8 cellular contexts compared by ENCODE assay signal in genomic region chr7:129635300-129636029, GRCh38. TPM values are rescaled to one million over a fixed set of nuclear protein-coding genes. Genes with fewer than 3 reads are reported as not detected.
DNase-seq lines count a peak whose midpoint lies in the region; ATAC-seq and TF ChIP-seq lines count a peak whose summit lies in the region.

No MANE protein-coding gene starts in this region.

- H3F3A ChIP-seq in OCI-LY1 (ENCODE audit: insufficient read depth, low read length): no peaks in the 10 kb centered on the region

- H3K36me3 ChIP-seq in BJ (ENCODE audit: control insufficient read depth, insufficient read depth, low read length): no peaks in the 10 kb centered on the region
- no peaks in the 10 kb centered on the region for H3K36me3 ChIP-seq in OCI-LY1 (ENCODE audit: insufficient read depth, low read length)
- no peaks in the 10 kb centered on the region for H3K36me3 ChIP-seq in suprapubic skin

- no peaks in the 10 kb centered on the region for H3K27me3 ChIP-seq in BJ (ENCODE audit: control insufficient read depth, insufficient read depth, low read length)
- no peaks in the 10 kb centered on the region for H3K27me3 ChIP-seq in OCI-LY1 (ENCODE audit: insufficient read depth, low read length)
- H3K27me3 ChIP-seq in suprapubic skin: no peaks in the 10 kb centered on the region

- H3K9ac ChIP-seq in OCI-LY1 (ENCODE audit: low read length): no peak overlapping the region

- peaks cover 11 to 50% (median 46%) of the 10 kb centered on the region in 4 donors for H3K4me1 Mint-ChIP-seq in naive thymus-derived CD8-positive, alpha-beta T cell

- peak; percentile 93 for TF ChIP-seq CTCF in BJ (IDR thresholded peaks at IDR 0.05; ENCODE audit: insufficient read depth, low read depth, low read length)
- peak; percentile 100 for TF ChIP-seq CTCF in OCI-LY1 (IDR thresholded peaks at IDR 0.05; ENCODE audit: low read length)
- TF ChIP-seq CTCF in suprapubic skin (IDR thresholded peaks at IDR 0.05): peak; percentile 28 to 72

- no peak for DNase-seq in BJ (ENCODE audit: low read depth)
- peak; percentile 49 for DNase-seq in GM19238 (ENCODE audit: insufficient read length, low spot score)
- peak; percentile 65 for DNase-seq in HT1080 (ENCODE audit: low read depth)
- DNase-seq in activated T-cell treated with anti-CD3 and anti-CD28 coated beads for 1 hour (ENCODE audit: low read depth): peak; percentile 58
- peak; percentile 14 for DNase-seq in epithelial cell of prostate (ENCODE audit: low read depth, low spot score)
- DNase-seq in naive thymus-derived CD8-positive, alpha-beta T cell: peak; percentile 28 to 83 (median 64)
- peak in 1 of 2 donors; percentile 63 for DNase-seq in suprapubic skin (ENCODE audit: low spot score in 2 of 2)

- H3K9me3 ChIP-seq in OCI-LY1 (ENCODE audit: low read length) (no peaks in the 10 kb centered on the region), suprapubic skin (no peaks in the 10 kb centered on the region)

- POLR2A ChIA-PET in BJ (lab: Charles Lee): no interaction called here
- POLR2A ChIA-PET in naive thymus-derived CD8-positive, alpha-beta T cell (lab: Charles Lee): interaction anchor here (1.6 kb wide), 1 partner anchor 24 kb away, joined by 3 read pairs; the partner anchor contains the start of gene NRF1

- peak overlapping the region in 8 of 10 donors; percentile 13 to 85 (median 40) for H3K27ac Mint-ChIP-seq in naive thymus-derived CD8-positive, alpha-beta T cell

- H3K27me3 Mint-ChIP-seq in naive thymus-derived CD8-positive, alpha-beta T cell: no peaks in the 10 kb centered on the region

- no peaks in the 10 kb centered on the region for H3K9me3 Mint-ChIP-seq in naive thymus-derived CD8-positive, alpha-beta T cell

- H3K9me2 ChIP-seq in OCI-LY1 (ENCODE audit: low read depth, low read length): no peaks in the 10 kb centered on the region

- H3K4me3 Mint-ChIP-seq in naive thymus-derived CD8-positive, alpha-beta T cell: no peak overlapping the region

- WGBS in suprapubic skin: 22% methylated on average over 6 of the region's 6 CpGs

- no peak overlapping the region for H2AFZ ChIP-seq in OCI-LY1 (ENCODE audit: low read length)

- CTCF ChIA-PET in BJ (lab: Yijun Ruan, JAX): interaction anchor here (0.6 to 2.0 kb wide), 9 partner anchors 9 to 268 kb away, joined by 3 to 12 read pairs (median 4); no protein-coding TSS in a partner anchor

- no peak for TF ChIP-seq POLR2A in suprapubic skin (IDR thresholded peaks at IDR 0.05)

- H3K79me2 ChIP-seq in OCI-LY1 (ENCODE audit: insufficient read depth, low read length): peaks cover 27% of the 10 kb centered on the region

- peaks cover 0 to 12% (median 0%) of the 10 kb centered on the region in 3 donors for H3K36me3 Mint-ChIP-seq in naive thymus-derived CD8-positive, alpha-beta T cell

- no peaks in the 10 kb centered on the region for H4K20me1 ChIP-seq in OCI-LY1 (ENCODE audit: insufficient read depth, low read length)

- no peak overlapping the region for H3K4me3 ChIP-seq in BJ (ENCODE audit: low read depth, low read length)
- H3K4me3 ChIP-seq in OCI-LY1 (ENCODE audit: low read depth, low read length, poor library complexity, severe bottlenecking): no peak overlapping the region
- no peak overlapping the region for H3K4me3 ChIP-seq in suprapubic skin

- H3K4me2 ChIP-seq in OCI-LY1 (ENCODE audit: low read length): no peak overlapping the region

- peak; percentile 99 for ATAC-seq in naive thymus-derived CD8-positive, alpha-beta T cell

- H3K4me1 ChIP-seq in OCI-LY1 (ENCODE audit: insufficient read depth, low read length, severe bottlenecking): peaks cover 6% of the 10 kb centered on the region
- no peaks in the 10 kb centered on the region for H3K4me1 ChIP-seq in suprapubic skin

- no peak for TF ChIP-seq EP300 in suprapubic skin (IDR thresholded peaks at IDR 0.05)

- H3K27ac ChIP-seq in OCI-LY1 (ENCODE audit: low read depth, low read length, poor library complexity, severe bottlenecking): no peak overlapping the region
- H3K27ac ChIP-seq in epithelial cell of prostate: no peak overlapping the region
- H3K27ac ChIP-seq in suprapubic skin: no peak overlapping the region

RNA-seq across cellular contexts. Expression of gene NRF1, which starts 23.9 kb away (rescaled TPM):
- 13.0 and 13.3 TPM in 2 replicates for polyA plus RNA-seq in BJ (2011; rRNA removed)
- polyA minus RNA-seq in BJ (2011; rRNA and poly(A)+ RNA removed): 18.9 and 23.0 TPM in 2 replicates
- 13.3 and 14.6 TPM in 2 replicates for total RNA-seq in HT1080 (2014; rRNA removed; shearing (Covaris generic))
- polyA plus RNA-seq in HT1080 (2015; cell fraction: cytosol; rRNA removed): 12.4 and 13.9 TPM in 2 replicates
- polyA plus RNA-seq in HT1080 (2015; cell fraction: nucleus; rRNA removed): 14.1 and 20.1 TPM in 2 replicates
- total RNA-seq in naive thymus-derived CD8-positive, alpha-beta T cell: 10 to 100 TPM; 44.3 to 45.0 TPM
- 10 to 100 TPM; 11.7 to 22.5 (median 19.6) TPM for polyA plus RNA-seq in naive thymus-derived CD8-positive, alpha-beta T cell
- total RNA-seq in suprapubic skin: 10 to 100 TPM; 11.7 to 33.2 (median 15.5) TPM

Comparison
In these comparisons a context has a peak if more than half of its experiments do, and no peak if none do; other contexts are left out.
1. CTCF ChIP-seq: peak in every context shown above with its lines; median percentile 100 in OCI-LY1; 93 in BJ; 50 in suprapubic skin.